Comparison of ENCODE assay signal across 16 cellular contexts in the genomic region with DNA sequence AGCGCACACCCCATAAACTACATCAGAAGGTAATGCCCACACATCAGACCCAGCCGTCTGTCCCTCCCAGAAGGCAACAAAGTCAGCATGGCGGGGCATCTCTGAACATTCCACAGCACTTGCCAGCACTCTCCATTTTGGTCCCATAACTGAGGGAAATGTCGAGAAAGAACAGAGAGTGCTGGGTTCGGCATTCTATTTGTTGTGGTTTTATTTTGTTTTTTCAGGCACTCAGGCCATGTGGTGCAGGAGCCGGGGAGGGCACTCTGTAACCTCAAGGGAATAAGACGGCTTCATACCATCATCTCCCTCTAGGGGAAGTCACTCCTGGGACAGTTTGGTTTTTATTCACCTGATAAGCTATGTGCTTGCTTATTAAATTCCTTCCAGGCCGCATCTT.
DNase-seq lines count a peak whose midpoint lies in the region; ATAC-seq, FAIRE-seq and TF ChIP-seq lines count a peak whose summit lies in the region.
"Had no signal": no experiment of that assay in that cellular context is flagged by ENCODE, and none has a peak within 500 bp of the region (broad histone marks: within the 10 kb centered on the region; RNA-seq: fewer than 3 reads in every experiment).

No MANE protein-coding gene starts in this region.

- no peaks in the 10 kb centered on the region for H3F3A ChIP-seq in smooth muscle cell (ENCODE audit: low read depth)

- POLR2A ChIA-PET in H1 (lab: Charles Lee; ENCODE audit: partially characterized antibody), result no interaction called here

- no peak overlapping the region for H2BK120ac ChIP-seq in H1 (replicated peaks; ENCODE audit: low read depth, low read length)

- H3K23ac ChIP-seq in H1 (ENCODE audit: insufficient read length), result no peak overlapping the region

- no peaks in the 10 kb centered on the region for H3K79me1 ChIP-seq in H1 (ENCODE audit: low read depth, low read length)

- TF ChIP-seq RAD21 in H1 (IDR thresholded peaks at IDR 0.05 in 1 of 2, conservative IDR thresholded peaks at IDR 0.05 in 1 of 2; ENCODE audit: low read depth in 2 of 2, low read length in 2 of 2), result peak in 1 of 2 experiments; percentile 25; a peak in 1 of 4 replicates

- no peak for TF ChIP-seq EP300 in H1 (IDR thresholded peaks at IDR 0.05; ENCODE audit: borderline replicate concordance in 1 of 2, low read depth in 2 of 2, low read length in 2 of 2)

- no peak for TF ChIP-seq POLR2A in H1 (IDR thresholded peaks at IDR 0.05; ENCODE audit: control extremely low read depth in 1 of 2, low read depth in 2 of 2, low read length in 2 of 2)

- TF ChIP-seq CTCF in H1 (IDR thresholded peaks at IDR 0.05; ENCODE audit: control extremely low read depth in 1 of 3, insufficient read depth in 1 of 3, low read depth in 1 of 3, low read length in 3 of 3) (peak in 1 of 3 experiments; percentile 22; a peak in 1 of 4 replicates), smooth muscle cell (IDR thresholded peaks at IDR 0.05; ENCODE audit: borderline replicate concordance, insufficient read depth, poor library complexity, severe bottlenecking) (peak; percentile 8)

- H3K27ac ChIP-seq in H1 (ENCODE audit: low read depth, low read length) (no peak overlapping the region), smooth muscle cell (ENCODE audit: low read depth) (peak overlapping the region; percentile 49)
- H3K27ac ChIP-seq: body of pancreas, KMS-11, prostate gland had no signal

- H3K9ac ChIP-seq in H1 (replicated peaks in 1 of 4; ENCODE audit: extremely low read depth in 1 of 4, low read depth in 3 of 4, low read length in 3 of 4) (no peak overlapping the region), smooth muscle cell (ENCODE audit: low read depth) (no peak overlapping the region)
- H3K9ac ChIP-seq: KMS-11 had no signal

- no peak overlapping the region for H2AK5ac ChIP-seq in H1 (ENCODE audit: low read depth, low read length)

- CTCF ChIA-PET in H1 (lab: Charles Lee; ENCODE audit: partially characterized antibody), result interaction anchor here (0.8 to 2.2 kb wide), 4 partner anchors 19 to 335 kb away, joined by 3 to 6 read pairs (median 5); no protein-coding TSS in a partner anchor

- ATAC-seq in GM19351 (IDR thresholded peaks at IDR 0.05; ENCODE audit: unreplicated experiment) (peak; percentile 49), GM21447 (IDR thresholded peaks at IDR 0.05; ENCODE audit: unreplicated experiment) (no peak), GM21737 (IDR thresholded peaks at IDR 0.05; ENCODE audit: unreplicated experiment) (no peak)
- ATAC-seq: body of pancreas had no signal

- H3K4me3 ChIP-seq in H1 (ENCODE audit: extremely low read depth in 1 of 4, insufficient read depth in 2 of 4, low read depth in 3 of 4, low read length in 4 of 4) (no peak overlapping the region), smooth muscle cell (no peak overlapping the region)
- H3K4me3 ChIP-seq: body of pancreas, prostate gland had no signal

- 86% methylated on average over 8 of the region's 8 CpGs; no CpG with 5 or more reads in 1 of the 2 experiments for WGBS in H1 (ENCODE audit: extremely low coverage in 1 of 2, insufficient coverage in 1 of 2, insufficient read length in 1 of 2, insufficient replicate concordance in 2 of 2, low coverage in 1 of 2, low lambda C conversion rate in 2 of 2, missing lambda C conversion rate in 1 of 2), 2 experiments
- WGBS in smooth muscle cell (ENCODE audit: low lambda C conversion rate), result 70% methylated on average over 8 of the region's 8 CpGs

- H3K27me3 ChIP-seq in H1 (replicated peaks in 1 of 4; ENCODE audit: control insufficient read depth in 3 of 4, extremely low read depth in 1 of 4, insufficient read depth in 3 of 4, low read length in 3 of 4) (no peaks in the 10 kb centered on the region), smooth muscle cell (ENCODE audit: low read depth) (no peaks in the 10 kb centered on the region)
- H3K27me3 ChIP-seq: body of pancreas had no signal

- H3K18ac ChIP-seq in H1 (ENCODE audit: extremely low read depth, low read length), result no peak overlapping the region

- no peak overlapping the region for H3K14ac ChIP-seq in H1 (ENCODE audit: insufficient read length)

- H3K79me2 ChIP-seq in H1 (ENCODE audit: control insufficient read depth in 1 of 2, insufficient read depth in 2 of 2, low read length in 2 of 2), result no peaks in the 10 kb centered on the region
- H3K79me2 ChIP-seq in smooth muscle cell (ENCODE audit: low read depth), result no peaks in the 10 kb centered on the region

- H4K91ac ChIP-seq in H1 (replicated peaks; ENCODE audit: insufficient read length, low read length), result no peak overlapping the region

- H2BK15ac ChIP-seq in H1 (ENCODE audit: low read length), result no peak overlapping the region

- peak; percentile 42 for DNase-seq in NCI-H2171 treated with DMSO at 0.1 percent for 48 hours (lab: John Stamatoyannopoulos, UW)
- DNase-seq in H1 (ENCODE audit: low read depth in 1 of 2, low spot score in 2 of 2), result no peak
- no peak for DNase-seq in smooth muscle cell (lab: John Stamatoyannopoulos, UW; ENCODE audit: unreplicated experiment)
- no peak for DNase-seq in NCI-H345 treated with DMSO at 0.1 percent for 48 hours (lab: John Stamatoyannopoulos, UW; ENCODE audit: unreplicated experiment)
- no peak for DNase-seq in SIG-M5 treated with dmso at 0.1 percent for 504 hours (lab: John Stamatoyannopoulos, UW; ENCODE audit: unreplicated experiment)
- DNase-seq: activated T-cell treated with anti-CD3 and anti-CD28 coated beads for 4 hours, body of pancreas, HCEC 1CT, mammary epithelial cell, NCI-H2227 treated with DMSO at 0.1 percent for 48 hours, RPMI8226 had no signal

- H3K56ac ChIP-seq in H1 (replicated peaks; ENCODE audit: insufficient read length, low read depth, low read length), result no peak overlapping the region

- H4K20me1 ChIP-seq in H1 (replicated peaks in 1 of 2; ENCODE audit: control insufficient read depth in 1 of 2, insufficient read depth in 2 of 2, low read length in 2 of 2) (no peaks in the 10 kb centered on the region), smooth muscle cell (ENCODE audit: low read depth) (no peaks in the 10 kb centered on the region)

- H3K4me2 ChIP-seq in H1 (ENCODE audit: insufficient read depth in 1 of 2, low read depth in 2 of 2, low read length in 2 of 2), result no peak overlapping the region
- H3K4me2 ChIP-seq in smooth muscle cell, result peak overlapping the region; percentile 25
- H3K4me2 ChIP-seq: KMS-11 had no signal

- H3K4ac ChIP-seq in H1 (replicated peaks; ENCODE audit: insufficient read length, low read depth, low read length), result no peak overlapping the region

- no peak overlapping the region for H4K8ac ChIP-seq in H1 (ENCODE audit: extremely low read depth, insufficient read depth, low read length)

- no peak overlapping the region for H2BK5ac ChIP-seq in H1 (ENCODE audit: low read depth, low read length)

- H3K4me1 ChIP-seq in H1 (replicated peaks in 1 of 4; ENCODE audit: control insufficient read depth in 3 of 4, insufficient read depth in 4 of 4, low read length in 3 of 4) (no peaks in the 10 kb centered on the region), smooth muscle cell (ENCODE audit: low read depth) (no peaks in the 10 kb centered on the region)
- H3K4me1 ChIP-seq: body of pancreas, prostate gland had no signal

- H2AFZ ChIP-seq in H1 (ENCODE audit: low read length) (peak overlapping the region; percentile 60; the same call in 1 of the 2 replicates), smooth muscle cell (ENCODE audit: low read depth) (no peak overlapping the region)

- FAIRE-seq in H1 (lab: Jason Lieb, UNC), result peak; percentile 28

- H3K23me2 ChIP-seq in H1 (ENCODE audit: low read depth, low read length), result no peaks in the 10 kb centered on the region

- H3K36me3 ChIP-seq in H1 (ENCODE audit: control insufficient read depth in 2 of 4, insufficient read depth in 4 of 4, low read length in 3 of 4) (no peaks in the 10 kb centered on the region), smooth muscle cell (ENCODE audit: low read depth) (no peaks in the 10 kb centered on the region)
- H3K36me3 ChIP-seq: prostate gland had no signal

- no peaks in the 10 kb centered on the region for H3K9me3 ChIP-seq in H1 (ENCODE audit: insufficient read depth in 2 of 2, low read depth in 1 of 2, low read length in 1 of 2)
- no peaks in the 10 kb centered on the region for H3K9me3 ChIP-seq in smooth muscle cell (replicated peaks; ENCODE audit: low read depth)
- H3K9me3 ChIP-seq: body of pancreas, prostate gland had no signal

- H2BK12ac ChIP-seq in H1 (ENCODE audit: low read depth, low read length), result no peak overlapping the region

- H2BK20ac ChIP-seq in H1 (ENCODE audit: low read length), result no peak overlapping the region

- H4K5ac ChIP-seq in H1 (ENCODE audit: insufficient read length, low read depth, low read length), result no peak overlapping the region

TF ChIP-seq in H1, 55 proteins besides CTCF, POLR2A, EP300 and RAD21:
- TF ChIP-seq SIRT6 (IDR thresholded peaks at IDR 0.05; ENCODE audit: low read length), result no peak
- TF ChIP-seq, protein P1, sequence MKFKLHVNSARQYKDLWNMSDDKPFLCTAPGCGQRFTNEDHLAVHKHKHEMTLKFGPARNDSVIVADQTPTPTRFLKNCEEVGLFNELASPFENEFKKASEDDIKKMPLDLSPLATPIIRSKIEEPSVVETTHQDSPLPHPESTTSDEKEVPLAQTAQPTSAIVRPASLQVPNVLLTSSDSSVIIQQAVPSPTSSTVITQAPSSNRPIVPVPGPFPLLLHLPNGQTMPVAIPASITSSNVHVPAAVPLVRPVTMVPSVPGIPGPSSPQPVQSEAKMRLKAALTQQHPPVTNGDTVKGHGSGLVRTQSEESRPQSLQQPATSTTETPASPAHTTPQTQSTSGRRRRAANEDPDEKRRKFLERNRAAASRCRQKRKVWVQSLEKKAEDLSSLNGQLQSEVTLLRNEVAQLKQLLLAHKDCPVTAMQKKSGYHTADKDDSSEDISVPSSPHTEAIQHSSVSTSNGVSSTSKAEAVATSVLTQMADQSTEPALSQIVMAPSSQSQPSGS (IDR thresholded peaks at IDR 0.05; ENCODE audit: low read length), result no peak
- TF ChIP-seq, protein P2, sequence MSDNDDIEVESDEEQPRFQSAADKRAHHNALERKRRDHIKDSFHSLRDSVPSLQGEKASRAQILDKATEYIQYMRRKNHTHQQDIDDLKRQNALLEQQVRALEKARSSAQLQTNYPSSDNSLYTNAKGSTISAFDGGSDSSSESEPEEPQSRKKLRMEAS (IDR thresholded peaks at IDR 0.05), result peak; percentile 8; the same call in 1 of the 2 replicates
